ENCODE assay signal across 12 cellular contexts in the genomic region with DNA sequence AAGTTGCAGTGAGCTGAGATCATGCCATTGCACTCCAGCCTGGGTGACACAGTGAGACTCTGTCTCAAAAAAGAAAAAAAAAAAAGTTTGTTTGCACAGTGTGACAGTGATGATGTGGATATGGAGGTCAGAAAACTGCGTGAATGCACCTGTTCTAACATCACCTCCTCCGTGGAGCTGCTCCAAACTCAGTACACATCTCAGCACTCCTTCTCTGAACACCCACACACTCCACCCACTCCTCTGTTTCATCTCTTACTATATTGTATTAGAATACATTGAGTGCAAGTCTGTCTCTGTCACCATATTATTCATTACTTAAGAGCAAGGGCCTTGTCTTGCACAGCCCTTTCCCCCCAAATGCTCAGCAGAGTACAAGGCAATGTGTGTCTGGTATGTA.
"Had no signal": no experiment of that assay in that cellular context is flagged by ENCODE, and none has a peak within 500 bp of the region (broad histone marks: within the 10 kb centered on the region; RNA-seq: fewer than 3 reads in every experiment).

No MANE protein-coding gene starts in this region.

- H3K9me3 ChIP-seq: gastroesophageal sphincter, ovary, stomach had no signal

- DNase-seq: activated CD4-positive, CD25-positive, alpha-beta regulatory T cell; activated CD8-positive, alpha-beta memory T cell treated with anti-CD3 and anti-CD28 coated beads, Interleukin-2, amount 10 ng/mL, durations not matched to agents 7 days and 5 days; activated naive CD8-positive, alpha-beta T cell treated with anti-CD3 and anti-CD28 coated beads for 36 hours; brain microvascular endothelial cell; cerebellar nuclear complex; dermis blood vessel endothelial cell; kidney; mesendoderm; ovary; stomach; T-helper 2 cell had no signal

- H3K4me3 ChIP-seq: gastroesophageal sphincter, ovary, stomach had no signal

- H3K36me3 ChIP-seq: brain microvascular endothelial cell, gastroesophageal sphincter, ovary, stomach had no signal

- H3K27ac ChIP-seq: brain microvascular endothelial cell, gastroesophageal sphincter, ovary, stomach had no signal

- ATAC-seq: activated CD8-positive, alpha-beta memory T cell treated with anti-CD3 and anti-CD28 coated beads, Interleukin-2, amount 10 ng/mL, durations not matched to agents 7 days and 5 days; gastroesophageal sphincter had no signal

- H3K4me1 ChIP-seq: gastroesophageal sphincter had no signal

- H3K27me3 ChIP-seq: brain microvascular endothelial cell, gastroesophageal sphincter, ovary had no signal
